In genomic region chr7:30654296-30655090, GRCh38 we compare ENCODE assay signal across 1 cellular context.
TF ChIP-seq lines count a peak whose summit lies in the region.

No MANE protein-coding gene starts in this region.

TF ChIP-seq in H1, 55 proteins besides CTCF, POLR2A, EP300 and RAD21:
- TF ChIP-seq CHD1 (IDR thresholded peaks at IDR 0.05; ENCODE audit: low read depth, low read length) (no peak), EGR1 (IDR thresholded peaks at IDR 0.05; ENCODE audit: borderline replicate concordance, low read depth, low read length) (no peak), GABPA (IDR thresholded peaks at IDR 0.05; ENCODE audit: borderline replicate concordance, insufficient read depth, low read length) (no peak), ATF2 (IDR thresholded peaks at IDR 0.05; ENCODE audit: low read length) (no peak), CHD2 (IDR thresholded peaks at IDR 0.05; ENCODE audit: low read length) (no peak), TAF7 (optimal IDR thresholded peaks at IDR 0.05; ENCODE audit: borderline replicate concordance, low read depth, low read length) (no peak), PHF8 (conservative IDR thresholded peaks at IDR 0.05; ENCODE audit: low read depth, low read length) (no peak), USF2 (IDR thresholded peaks at IDR 0.05; ENCODE audit: low read length) (no peak), SUZ12 (IDR thresholded peaks at IDR 0.05; ENCODE audit: low read length) (no peak), FOSL1 (IDR thresholded peaks at IDR 0.05; ENCODE audit: insufficient read depth, low read depth, low read length) (no peak), RBBP5 (IDR thresholded peaks at IDR 0.05; ENCODE audit: borderline replicate concordance, low read depth, low read length) (no peak), NRF1 (IDR thresholded peaks at IDR 0.05; ENCODE audit: low read depth, low read length) (no peak), RXRA (IDR thresholded peaks at IDR 0.05; ENCODE audit: insufficient read depth, low read depth, low read length) (no peak), CBX5 (IDR thresholded peaks at IDR 0.05; ENCODE audit: low read depth, low read length) (no peak), CBX8 (IDR thresholded peaks at IDR 0.05; ENCODE audit: borderline replicate concordance, low read depth, low read length) (no peak), SIN3A (conservative IDR thresholded peaks at IDR 0.05 in 1 of 2, IDR thresholded peaks at IDR 0.05 in 1 of 2; ENCODE audit: low read depth in 1 of 2, low read length in 2 of 2) (no peak)
TF ChIP-seq in H1: peak in this region for 0.
